ENCODE assay signal across 16 cellular contexts in genomic region chr7:40234666-40235065, GRCh38.
"Had no signal": no experiment of that assay in that cellular context is flagged by ENCODE, and none has a peak within 500 bp of the region (broad histone marks: within the 10 kb centered on the region; RNA-seq: fewer than 3 reads in every experiment).

No MANE protein-coding gene starts in this region.

- DNase-seq: dorsolateral prefrontal cortex; effector CD4-positive, alpha-beta T cell; gastrocnemius medialis; heart right ventricle; hypothalamus; left ventricle myocardium superior; lower lobe of right lung; naive B cell; stimulated activated CD4-positive, alpha-beta T cell treated with anti-CD3 and anti-CD28 coated beads, Interleukin-15, amount 100 ng/mL, for 24 hours; stimulated activated CD4-positive, alpha-beta T cell treated with anti-CD3 and anti-CD28 coated beads, Interleukin-2, amount 100 ng/mL, for 48 hours; stimulated activated naive B cell treated with anti-CD40 and anti-IgM and Interleukin-4, amounts not matched to agents 10 μg/mL and 1 μg/mL and 100 μg/mL, for 72 hours had no signal

- H3K36me3 ChIP-seq: gastrocnemius medialis, heart right ventricle, lower lobe of right lung, neutrophil, pancreas, right lobe of liver, suprapubic skin had no signal

- H3K27me3 ChIP-seq: dorsolateral prefrontal cortex, gastrocnemius medialis, heart right ventricle, neutrophil, pancreas, right lobe of liver, suprapubic skin had no signal

- H3K4me3 ChIP-seq: dorsolateral prefrontal cortex, gastrocnemius medialis, heart right ventricle, lower lobe of right lung, pancreas, right lobe of liver, suprapubic skin had no signal

- H3K27ac ChIP-seq: dorsolateral prefrontal cortex, gastrocnemius medialis, heart right ventricle, lower lobe of right lung, neutrophil, suprapubic skin had no signal

- H3K9me3 ChIP-seq: gastrocnemius medialis, heart right ventricle, lower lobe of right lung, neutrophil, pancreas, right lobe of liver, suprapubic skin had no signal

- H3K4me1 ChIP-seq: gastrocnemius medialis, lower lobe of right lung, suprapubic skin had no signal

- ATAC-seq: gastrocnemius medialis; heart right ventricle; left ventricle myocardium superior; lower lobe of right lung; natural killer cell treated with Interleukin-12 subunit alpha and Interleukin-12 subunit beta and Interleukin-15 and Interleukin-18, amount 100 ng/mL, for 72 hours; stimulated activated naive B cell treated with anti-CD40 and anti-IgM and Interleukin-4, amounts not matched to agents 10 μg/mL and 1 μg/mL and 100 μg/mL, for 72 hours had no signal
